26 cellular contexts compared by ENCODE assay signal in the genomic region with DNA sequence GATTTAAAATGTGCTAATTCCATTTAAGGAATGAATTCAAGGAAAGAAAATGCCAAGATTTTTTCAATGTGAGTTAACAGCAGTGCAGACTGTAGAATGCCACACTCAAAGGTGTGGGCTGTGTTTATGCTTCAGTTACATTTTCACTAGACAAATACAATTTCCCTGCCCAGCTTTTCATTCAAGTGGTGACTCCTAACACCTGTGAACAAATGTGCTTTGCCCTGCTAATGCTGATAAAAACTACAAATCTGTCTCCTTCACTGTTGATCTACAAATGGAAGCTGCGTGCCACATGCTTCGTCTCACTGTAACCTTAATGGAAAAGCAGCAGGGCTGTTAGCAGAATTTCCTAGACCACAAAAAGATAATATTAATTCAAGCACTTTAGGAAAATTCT.
"Had no signal": no experiment of that assay in that cellular context is flagged by ENCODE, and none has a peak within 500 bp of the region (broad histone marks: within the 10 kb centered on the region; RNA-seq: fewer than 3 reads in every experiment).

No MANE protein-coding gene starts in this region.

- H3K36me3 ChIP-seq: MG63, SJCRH30 had no signal

- H3K27ac ChIP-seq: RWPE1, SJCRH30, VCaP had no signal

- FAIRE-seq: astrocyte had no signal

- H3K4me2 ChIP-seq: SK-N-SH had no signal

- H3K9me3 ChIP-seq: MG63, SJCRH30, SK-N-SH had no signal

- H3K27me3 ChIP-seq: MG63, SJCRH30 had no signal

- H3K4me3 ChIP-seq: MG63, SJCRH30 had no signal

- ATAC-seq: activated CD4-positive, alpha-beta T cell treated with anti-CD3 and anti-CD28 coated beads for 36 hours; activated T-helper 17 cell treated with anti-CD3 and anti-CD28 coated beads, Interleukin-2, amount 50 U/mL, for 72 hours; Panc1 had no signal

- DNase-seq: activated CD4-positive, alpha-beta memory T cell treated with anti-CD3 and anti-CD28 coated beads, Interleukin-2, amount 10 ng/mL, durations not matched to agents 7 days and 5 days; activated CD4-positive, alpha-beta T cell treated with anti-CD3 and anti-CD28 coated beads for 36 hours; activated CD4-positive, alpha-beta T cell treated with anti-CD3 and anti-CD28 coated beads, Interleukin-2, amount 50 U/mL, for 1 hour; activated CD4-positive, CD25-positive, alpha-beta regulatory T cell; activated gamma-delta T cell; activated naive CD4-positive, alpha-beta T cell treated with anti-CD3 and anti-CD28 coated beads for 36 hours; activated T-cell treated with anti-CD3 and anti-CD28 coated beads for 4 hours; activated T-cell treated with anti-CD3 and anti-CD28 coated beads, Interleukin-2, amount 50 U/mL, for 48 hours; amygdala; MG63; MV-4-11; NCI-H1105; NCI-H146; NCI-H1930; NCI-H2107; NCI-H510A treated with DMSO at 0.1 percent for 48 hours; OCI-M1; Right ventricle myocardium superior; SJCRH30; SK-N-SH; T-helper 1 cell had no signal

- H3K9ac ChIP-seq: SK-N-SH had no signal
